In the genomic region with DNA sequence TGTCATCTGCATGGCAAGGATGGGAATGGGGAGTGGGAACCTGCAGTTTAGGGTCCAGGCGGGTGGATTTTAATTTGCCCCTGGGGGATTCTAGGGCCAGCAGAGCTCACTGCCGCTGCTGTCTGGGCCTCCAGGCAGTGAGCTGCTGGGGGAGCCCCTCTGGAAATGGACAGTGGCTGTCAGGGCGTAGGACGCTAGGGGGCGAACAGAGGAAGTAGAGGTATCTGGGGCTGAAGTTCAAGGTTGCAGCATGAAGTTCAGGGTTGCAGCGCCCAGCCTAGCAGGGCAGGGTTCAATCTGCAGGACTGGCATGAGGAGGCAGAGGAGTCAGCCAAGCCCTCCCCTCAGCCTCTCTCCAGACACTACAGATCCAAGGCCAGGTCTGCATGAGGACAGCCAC, we compare ENCODE assay signal across 10 cellular contexts. TPM values are rescaled to one million over a fixed set of nuclear protein-coding genes. Genes with fewer than 3 reads are reported as not detected.
DNase-seq lines count a peak whose midpoint lies in the region; ATAC-seq, FAIRE-seq and TF ChIP-seq lines count a peak whose summit lies in the region.
"Had no signal": no experiment of that assay in that cellular context is flagged by ENCODE, and none has a peak within 500 bp of the region (broad histone marks: within the 10 kb centered on the region; RNA-seq: fewer than 3 reads in every experiment).

No MANE protein-coding gene starts in this region.

- no peak overlapping the region for H3T11ph ChIP-seq in H9 (ENCODE audit: low read length)

- no peak overlapping the region for H3K4ac ChIP-seq in H9 (ENCODE audit: low read depth, low read length)

- H3K9me3 ChIP-seq in H9 (ENCODE audit: control insufficient read depth, low read depth, low read length) (no peaks in the 10 kb centered on the region), RWPE2 (ENCODE audit: severe bottlenecking) (no peaks in the 10 kb centered on the region)
- H3K9me3 ChIP-seq: thoracic aorta had no signal

- peak overlapping the region; percentile 6 for H3K18ac ChIP-seq in H9 (ENCODE audit: insufficient read length, low read depth, low read length)

- H3K9me3 Mint-ChIP-seq in H9: peaks cover 7 to 10% of the 10 kb centered on the region in 2 experiments; a peak in 4 of 5 replicates
- H3K9me3 Mint-ChIP-seq in mesothelial cell of epicardium: peaks cover 4% of the 10 kb centered on the region

- FAIRE-seq in bronchial epithelial cell (lab: Jason Lieb, UNC): no peak

- ATAC-seq in RWPE2 (ENCODE audit: low read depth) (no peak; the same call in 2 of the 3 replicates), GM21786 (IDR thresholded peaks at IDR 0.05; ENCODE audit: unreplicated experiment) (no peak)

- H3K9ac ChIP-seq in H9 (ENCODE audit: extremely low read depth, insufficient read length, low read length): no peak overlapping the region

- no peaks in the 10 kb centered on the region for H3K79me2 ChIP-seq in H9 (ENCODE audit: insufficient read depth, low read length)

- no peaks in the 10 kb centered on the region for H4K20me1 ChIP-seq in H9 (ENCODE audit: control insufficient read depth, insufficient read depth, insufficient read length)

- H2BK5ac ChIP-seq in H9 (ENCODE audit: insufficient read length, low read length): no peak overlapping the region

- H2BK120ac ChIP-seq in H9 (ENCODE audit: low read depth, low read length, poor library complexity, severe bottlenecking): no peak overlapping the region

- H3K27me3 Mint-ChIP-seq in H9 (ENCODE audit: low read depth) (no peaks in the 10 kb centered on the region; the same call in 1 of the 2 replicates), mesothelial cell of epicardium (ENCODE audit: low read depth) (no peaks in the 10 kb centered on the region)

- no peak overlapping the region for H4K91ac ChIP-seq in H9 (ENCODE audit: insufficient read length, low read depth, low read length)

- H2BK12ac ChIP-seq in H9 (ENCODE audit: insufficient read length, low read depth, low read length): no peak overlapping the region

- DNase-seq in H9 (peak; percentile 74), RWPE2 (ENCODE audit: low spot score) (peak; percentile 45), bronchial epithelial cell (ENCODE audit: low read depth) (no peak), NCI-H187 (lab: John Stamatoyannopoulos, UW) (no peak), mesothelial cell of epicardium (ENCODE audit: low spot score in 2 of 2, unreplicated experiment in 2 of 2) (no peak), DMS79 (lab: John Stamatoyannopoulos, UW) (no peak)
- DNase-seq in stimulated activated CD4-positive, alpha-beta T cell treated with anti-CD3 and anti-CD28 coated beads, TNF-alpha, amount 100 ng/mL, for 48 hours (ENCODE audit: low read depth in 3 of 3): peak in 2 of 3 donors; percentile 13 to 33

- no peak overlapping the region; the same call in 1 of the 2 replicates for H3K14ac ChIP-seq in H9 (ENCODE audit: insufficient read depth, low read length)

- WGBS in H9 (ENCODE audit: extremely low coverage, insufficient read length, low lambda C conversion rate): no CpG with 5 or more reads among the region's 6 CpGs

- peaks cover 24 to 27% of the 10 kb centered on the region in 2 experiments for H3K4me1 Mint-ChIP-seq in H9
- no peaks in the 10 kb centered on the region for H3K4me1 Mint-ChIP-seq in mesothelial cell of epicardium
- H3K4me1 Mint-ChIP-seq: memory B cell had no signal

- H3K36me3 ChIP-seq in RWPE2 (ENCODE audit: low read depth) (no peaks in the 10 kb centered on the region), bronchial epithelial cell (ENCODE audit: control insufficient read depth, insufficient read depth, low read length) (no peaks in the 10 kb centered on the region)
- H3K36me3 ChIP-seq: thoracic aorta had no signal

- H3K27ac ChIP-seq in H9 (ENCODE audit: insufficient read length, low read depth, low read length) (no peak overlapping the region), RWPE2 (ENCODE audit: poor library complexity, severe bottlenecking) (no peak overlapping the region)
- H3K27ac ChIP-seq: thoracic aorta had no signal

- H2BK15ac ChIP-seq in H9 (ENCODE audit: low read depth, low read length): no peak overlapping the region

- H3K23ac ChIP-seq in H9 (ENCODE audit: insufficient read length, low read depth, low read length): no peak overlapping the region

- H3K23me2 ChIP-seq in H9 (ENCODE audit: insufficient read length, low read depth, low read length, poor library complexity, severe bottlenecking): no peaks in the 10 kb centered on the region

- TF ChIP-seq CTCF in H9 (conservative IDR thresholded peaks at IDR 0.05) (peak; percentile 72), RWPE2 (IDR thresholded peaks at IDR 0.05; ENCODE audit: poor library complexity, severe bottlenecking) (no peak), bronchial epithelial cell (IDR thresholded peaks at IDR 0.05; ENCODE audit: insufficient read depth, low read length, severe bottlenecking) (peak; percentile 5), mesothelial cell of epicardium (IDR thresholded peaks at IDR 0.05; ENCODE audit: unreplicated experiment) (no peak)

- H3K27ac Mint-ChIP-seq in H9: no peak overlapping the region
- H3K27ac Mint-ChIP-seq in mesothelial cell of epicardium: no peak overlapping the region
- H3K27ac Mint-ChIP-seq: memory B cell had no signal

- no peak overlapping the region for H3K4me2 ChIP-seq in H9 (ENCODE audit: insufficient read depth, insufficient read length, low read length)

- no peaks in the 10 kb centered on the region for H3K79me1 ChIP-seq in H9 (ENCODE audit: insufficient read depth, low read depth, low read length, poor library complexity, severe bottlenecking)

- 0 out of 2 replicates have a peak, but pooled peaks cover 3% of the 10 kb centered on the region for H3K4me1 ChIP-seq in H9 (ENCODE audit: insufficient read depth, low read length)
- no peaks in the 10 kb centered on the region for H3K4me1 ChIP-seq in RWPE2 (ENCODE audit: insufficient read depth, poor library complexity, severe bottlenecking)

- H3K36me3 Mint-ChIP-seq in H9 (ENCODE audit: insufficient read depth in 1 of 3, low read depth in 3 of 3) (peaks cover 0 to 8% (median 6%) of the 10 kb centered on the region in 3 experiments; a peak in 3 of 7 replicates), mesothelial cell of epicardium (peaks cover 10% of the 10 kb centered on the region)
- H3K36me3 Mint-ChIP-seq: memory B cell had no signal

- H2BK20ac ChIP-seq in H9 (ENCODE audit: low read depth, low read length, poor library complexity, severe bottlenecking): no peak overlapping the region

- H3K27me3 ChIP-seq in H9 (ENCODE audit: insufficient read depth, low read length) (no peaks in the 10 kb centered on the region), RWPE2 (ENCODE audit: insufficient read depth, poor library complexity, severe bottlenecking) (no peaks in the 10 kb centered on the region), bronchial epithelial cell (ENCODE audit: control insufficient read depth, insufficient read depth, low read length) (no peaks in the 10 kb centered on the region)

- H3K4me3 ChIP-seq in RWPE2 (ENCODE audit: severe bottlenecking) (no peak overlapping the region), bronchial epithelial cell (ENCODE audit: low read depth, low read length) (no peak overlapping the region)
- H3K4me3 ChIP-seq: thoracic aorta had no signal

- H4K5ac ChIP-seq in H9 (ENCODE audit: insufficient read length, low read depth, low read length): no peak overlapping the region

- H3K4me3 Mint-ChIP-seq in H9: no peak overlapping the region
- no peak overlapping the region for H3K4me3 Mint-ChIP-seq in mesothelial cell of epicardium
- H3K4me3 Mint-ChIP-seq: memory B cell had no signal

- H2AK5ac ChIP-seq in H9 (ENCODE audit: insufficient read length, low read length): no peak overlapping the region

- H2AFZ ChIP-seq in H9 (ENCODE audit: low read length): no peak overlapping the region

- H3K56ac ChIP-seq in H9 (ENCODE audit: insufficient read length, low read depth, low read length): no peak overlapping the region

- no peak overlapping the region for H4K8ac ChIP-seq in H9 (replicated peaks; ENCODE audit: insufficient read length, low read depth, low read length)

RNA-seq across cellular contexts. Expression of gene APBA2, which starts 49.5 kb away (rescaled TPM):
- total RNA-seq in H9 (2021) (12.2 and 14.3 TPM in 2 replicates), bronchial epithelial cell (4.4 and 5.3 TPM in 2 replicates), mesothelial cell of epicardium (33.1 to 36.7 TPM (median 34.3 TPM) in 3 replicates)

Comparison
In these comparisons a context has a peak if more than half of its experiments do, and no peak if none do; other contexts are left out.
1. DNase-seq: peak in H9 (single experiment), RWPE2 (single experiment) and stimulated activated CD4-positive, alpha-beta T cell treated with anti-CD3 and anti-CD28 coated beads, TNF-alpha, amount 100 ng/mL, for 48 hours (2 of 3); none in bronchial epithelial cell (single experiment), NCI-H187 (0 of 2), mesothelial cell of epicardium (0 of 2) and DMS79 (single experiment).
2. CTCF ChIP-seq: peak in H9 (single experiment) and bronchial epithelial cell (single experiment); none in RWPE2 (single experiment) and mesothelial cell of epicardium (single experiment).